1 cellular context compared by ENCODE assay signal in the genomic region with DNA sequence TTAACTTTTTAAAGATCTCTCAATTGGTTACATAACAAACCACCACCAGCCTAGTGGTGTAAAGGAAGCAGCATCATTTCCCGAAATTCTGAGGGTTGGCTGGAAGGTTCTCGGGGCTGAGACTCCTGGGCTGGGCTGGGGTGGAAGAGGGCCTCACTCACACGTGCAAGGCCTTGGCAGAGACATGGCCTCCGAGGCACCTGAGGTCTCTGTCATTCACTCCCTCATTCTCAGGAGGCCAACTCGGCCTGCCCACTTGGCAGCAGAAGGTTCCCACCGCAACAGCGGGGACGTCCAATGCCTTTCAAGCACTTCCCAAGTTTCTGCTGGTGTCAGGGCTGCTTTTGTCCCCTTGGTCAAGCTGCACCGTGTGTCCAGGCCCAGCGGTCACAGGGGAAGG.
TF ChIP-seq lines count a peak whose summit lies in the region.

No MANE protein-coding gene starts in this region.

TF ChIP-seq in IMR-90, 13 proteins besides CTCF, POLR2A, EP300 and RAD21:
- no peak for TF ChIP-seq CHD1 (IDR thresholded peaks at IDR 0.05; ENCODE audit: low read depth, low read length)
- no peak for TF ChIP-seq MAZ (IDR thresholded peaks at IDR 0.05; ENCODE audit: borderline replicate concordance, low read depth, low read length)
- no peak for TF ChIP-seq RCOR1 (IDR thresholded peaks at IDR 0.05; ENCODE audit: insufficient replicate concordance, low read length)
- TF ChIP-seq BHLHE40 (IDR thresholded peaks at IDR 0.05; ENCODE audit: low read depth, low read length), result no peak
- TF ChIP-seq, protein P1, sequence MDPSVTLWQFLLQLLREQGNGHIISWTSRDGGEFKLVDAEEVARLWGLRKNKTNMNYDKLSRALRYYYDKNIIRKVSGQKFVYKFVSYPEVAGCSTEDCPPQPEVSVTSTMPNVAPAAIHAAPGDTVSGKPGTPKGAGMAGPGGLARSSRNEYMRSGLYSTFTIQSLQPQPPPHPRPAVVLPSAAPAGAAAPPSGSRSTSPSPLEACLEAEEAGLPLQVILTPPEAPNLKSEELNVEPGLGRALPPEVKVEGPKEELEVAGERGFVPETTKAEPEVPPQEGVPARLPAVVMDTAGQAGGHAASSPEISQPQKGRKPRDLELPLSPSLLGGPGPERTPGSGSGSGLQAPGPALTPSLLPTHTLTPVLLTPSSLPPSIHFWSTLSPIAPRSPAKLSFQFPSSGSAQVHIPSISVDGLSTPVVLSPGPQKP (IDR thresholded peaks at IDR 0.05; ENCODE audit: borderline replicate concordance, low read depth, low read length), result no peak
- TF ChIP-seq SMC3 (IDR thresholded peaks at IDR 0.05; ENCODE audit: low read depth, low read length), result no peak
- TF ChIP-seq CEBPB (IDR thresholded peaks at IDR 0.05; ENCODE audit: low read depth, low read length), result no peak
- no peak for TF ChIP-seq RFX5 (IDR thresholded peaks at IDR 0.05; ENCODE audit: low read depth, low read length)
- no peak for TF ChIP-seq NFE2L2 (IDR thresholded peaks at IDR 0.05; ENCODE audit: low read depth, low read length)
- TF ChIP-seq, protein P2, sequence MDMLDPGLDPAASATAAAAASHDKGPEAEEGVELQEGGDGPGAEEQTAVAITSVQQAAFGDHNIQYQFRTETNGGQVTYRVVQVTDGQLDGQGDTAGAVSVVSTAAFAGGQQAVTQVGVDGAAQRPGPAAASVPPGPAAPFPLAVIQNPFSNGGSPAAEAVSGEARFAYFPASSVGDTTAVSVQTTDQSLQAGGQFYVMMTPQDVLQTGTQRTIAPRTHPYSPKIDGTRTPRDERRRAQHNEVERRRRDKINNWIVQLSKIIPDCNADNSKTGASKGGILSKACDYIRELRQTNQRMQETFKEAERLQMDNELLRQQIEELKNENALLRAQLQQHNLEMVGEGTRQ (IDR thresholded peaks at IDR 0.05; ENCODE audit: low read depth, low read length), result no peak
- TF ChIP-seq MAFK (IDR thresholded peaks at IDR 0.05; ENCODE audit: low read depth, low read length), result no peak
- TF ChIP-seq FOS (IDR thresholded peaks at IDR 0.05; ENCODE audit: low read depth, low read length), result no peak
- no peak for TF ChIP-seq MXI1 (IDR thresholded peaks at IDR 0.05; ENCODE audit: borderline replicate concordance, low read depth, low read length)
